ENCODE assay signal across 8 cellular contexts in the genomic region with DNA sequence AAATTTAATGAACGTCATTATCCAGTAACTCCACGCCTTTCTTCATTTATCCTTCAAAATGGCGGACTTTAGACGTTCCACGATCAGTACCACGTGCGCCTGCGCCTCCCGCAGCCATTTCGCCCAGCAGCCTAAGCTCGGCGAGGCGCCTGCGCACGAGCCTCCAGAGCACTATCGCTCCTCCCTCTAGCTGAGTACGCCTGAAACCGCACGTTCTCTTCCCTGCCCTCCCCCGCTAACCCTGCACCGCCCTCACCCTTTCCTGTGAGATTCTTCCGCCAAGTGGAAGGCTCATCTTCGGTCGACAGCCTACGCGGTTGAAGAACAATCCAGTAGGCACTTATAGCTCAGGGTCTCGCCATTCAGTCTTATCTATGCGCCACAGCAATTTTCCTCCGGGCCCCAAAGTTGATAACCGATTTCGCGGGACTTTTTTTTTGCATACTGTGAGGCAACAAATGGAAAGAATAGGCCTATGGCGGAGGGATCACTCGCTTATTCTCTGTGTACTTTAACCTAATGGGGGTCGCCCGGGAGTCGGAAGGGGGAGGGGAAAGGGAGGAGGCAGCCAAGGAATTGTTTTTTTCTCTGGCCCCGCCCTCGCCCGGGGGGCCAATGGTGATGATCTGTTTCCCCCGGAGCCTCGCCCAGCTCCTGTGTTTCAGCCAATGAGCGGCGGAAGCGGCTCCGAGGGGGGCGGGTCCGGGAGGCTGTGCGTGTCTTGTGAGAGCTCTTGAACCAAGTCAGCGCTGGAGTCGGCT. TPM values are rescaled to one million over a fixed set of nuclear protein-coding genes. Genes with fewer than 3 reads are reported as not detected.
A peak's percentile ranks its signal among the peaks of the same experiment; 100 is the strongest.
DNase-seq lines count a peak whose midpoint lies in the region; ATAC-seq and TF ChIP-seq lines count a peak whose summit lies in the region.

A gene with protein sequence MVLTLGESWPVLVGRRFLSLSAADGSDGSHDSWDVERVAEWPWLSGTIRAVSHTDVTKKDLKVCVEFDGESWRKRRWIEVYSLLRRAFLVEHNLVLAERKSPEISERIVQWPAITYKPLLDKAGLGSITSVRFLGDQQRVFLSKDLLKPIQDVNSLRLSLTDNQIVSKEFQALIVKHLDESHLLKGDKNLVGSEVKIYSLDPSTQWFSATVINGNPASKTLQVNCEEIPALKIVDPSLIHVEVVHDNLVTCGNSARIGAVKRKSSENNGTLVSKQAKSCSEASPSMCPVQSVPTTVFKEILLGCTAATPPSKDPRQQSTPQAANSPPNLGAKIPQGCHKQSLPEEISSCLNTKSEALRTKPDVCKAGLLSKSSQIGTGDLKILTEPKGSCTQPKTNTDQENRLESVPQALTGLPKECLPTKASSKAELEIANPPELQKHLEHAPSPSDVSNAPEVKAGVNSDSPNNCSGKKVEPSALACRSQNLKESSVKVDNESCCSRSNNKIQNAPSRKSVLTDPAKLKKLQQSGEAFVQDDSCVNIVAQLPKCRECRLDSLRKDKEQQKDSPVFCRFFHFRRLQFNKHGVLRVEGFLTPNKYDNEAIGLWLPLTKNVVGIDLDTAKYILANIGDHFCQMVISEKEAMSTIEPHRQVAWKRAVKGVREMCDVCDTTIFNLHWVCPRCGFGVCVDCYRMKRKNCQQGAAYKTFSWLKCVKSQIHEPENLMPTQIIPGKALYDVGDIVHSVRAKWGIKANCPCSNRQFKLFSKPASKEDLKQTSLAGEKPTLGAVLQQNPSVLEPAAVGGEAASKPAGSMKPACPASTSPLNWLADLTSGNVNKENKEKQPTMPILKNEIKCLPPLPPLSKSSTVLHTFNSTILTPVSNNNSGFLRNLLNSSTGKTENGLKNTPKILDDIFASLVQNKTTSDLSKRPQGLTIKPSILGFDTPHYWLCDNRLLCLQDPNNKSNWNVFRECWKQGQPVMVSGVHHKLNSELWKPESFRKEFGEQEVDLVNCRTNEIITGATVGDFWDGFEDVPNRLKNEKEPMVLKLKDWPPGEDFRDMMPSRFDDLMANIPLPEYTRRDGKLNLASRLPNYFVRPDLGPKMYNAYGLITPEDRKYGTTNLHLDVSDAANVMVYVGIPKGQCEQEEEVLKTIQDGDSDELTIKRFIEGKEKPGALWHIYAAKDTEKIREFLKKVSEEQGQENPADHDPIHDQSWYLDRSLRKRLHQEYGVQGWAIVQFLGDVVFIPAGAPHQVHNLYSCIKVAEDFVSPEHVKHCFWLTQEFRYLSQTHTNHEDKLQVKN (N-terminal part only) (plus strand): TSS at position 741 of the 761 bp plus-strand sequence. CDS start 677 bp downstream, outside the sequence.

- DNase-seq in GM06990 (ENCODE audit: extremely low read depth, insufficient read length) (peak; percentile 99), NCI-H1105 treated with DMSO at 0.1 percent for 48 hours (lab: John Stamatoyannopoulos, UW) (peak; percentile 97), SKM-1 treated with dmso at 0.1 percent for 144 hours (lab: John Stamatoyannopoulos, UW; ENCODE audit: unreplicated experiment) (peak; percentile 99), germinal center (ENCODE audit: low spot score) (peak; percentile 95)
- DNase-seq in activated naive CD4-positive, alpha-beta T cell treated with anti-CD3 and anti-CD28 coated beads, Interleukin-2, amount 50 U/mL, for 72 hours (ENCODE audit: low spot score in 2 of 2): peak; percentile 98 to 99

- H3K36me3 ChIP-seq in GM06990 (ENCODE audit: control insufficient read depth, insufficient read depth, low read length) (no peaks in the 10 kb centered on the region; the same call in none of the 2 replicates), neutrophil (no peaks in the 10 kb centered on the region)

- peak within 1 kb of the TSS; percentile 95 to 97 for H3K27ac Mint-ChIP-seq in activated naive CD4-positive, alpha-beta T cell treated with anti-CD3 and anti-CD28 coated beads, Interleukin-2, amount 50 U/mL, for 72 hours

- peaks cover 10 to 24% of the 10 kb centered on the region in 2 donors for H3K9me3 Mint-ChIP-seq in activated naive CD4-positive, alpha-beta T cell treated with anti-CD3 and anti-CD28 coated beads, Interleukin-2, amount 50 U/mL, for 72 hours

- ATAC-seq in HG02678 (IDR thresholded peaks at IDR 0.05; ENCODE audit: unreplicated experiment): peak; percentile 82
- peak; percentile 84 to 88 for ATAC-seq in activated naive CD4-positive, alpha-beta T cell treated with anti-CD3 and anti-CD28 coated beads, Interleukin-2, amount 50 U/mL, for 72 hours

- H3K9me3 ChIP-seq in neutrophil: peaks cover 18% of the 10 kb centered on the region

- peaks cover 25 to 40% of the 10 kb centered on the region in 2 experiments for H3K4me1 ChIP-seq in neutrophil (ENCODE audit: control insufficient read depth in 1 of 2, insufficient read depth in 1 of 2, low read depth in 1 of 2, low read length in 1 of 2)

- H3K4me3 ChIP-seq in GM06990 (replicated peaks; ENCODE audit: low read depth, low read length) (peak within 1 kb of the TSS; percentile 88), neutrophil (ENCODE audit: low read depth in 1 of 2, low read length in 1 of 2) (peak within 1 kb of the TSS; percentile 82 to 89)

- H3K36me3 Mint-ChIP-seq in activated naive CD4-positive, alpha-beta T cell treated with anti-CD3 and anti-CD28 coated beads, Interleukin-2, amount 50 U/mL, for 72 hours: peaks cover 34 to 46% of the 10 kb centered on the region in 2 donors

- TF ChIP-seq CTCF in GM06990 (IDR thresholded peaks at IDR 0.05; ENCODE audit: insufficient read depth, low read length, poor library complexity, severe bottlenecking) (no peak), neutrophil (IDR thresholded peaks at IDR 0.05) (peak; percentile 24), subcutaneous adipose tissue (IDR thresholded peaks at IDR 0.05; ENCODE audit: low read depth) (no peak)

- peak within 1 kb of the TSS; percentile 99 for H3K27ac ChIP-seq in neutrophil

- H3K27me3 ChIP-seq in GM06990 (replicated peaks; ENCODE audit: control insufficient read depth, insufficient read depth, low read length) (no peaks in the 10 kb centered on the region), neutrophil (no peaks in the 10 kb centered on the region)

RNA-seq across cellular contexts. Expression of the gene that starts here (rescaled TPM):
- total RNA-seq in activated naive CD4-positive, alpha-beta T cell treated with anti-CD3 and anti-CD28 coated beads, Interleukin-2, amount 50 U/mL, for 72 hours: 100 to 1,000 TPM in 1 of 2 donors, 10 to 100 TPM in 1; 67.1 to 108 TPM
- total RNA-seq in subcutaneous adipose tissue: 10 to 100 TPM; 45.7 to 57.7 (median 51.5) TPM

Comparison
In these comparisons a context has a peak if more than half of its experiments do, and no peak if none do; other contexts are left out.
1. Peak in every context shown above with its lines: DNase-seq, ATAC-seq, H3K4me3 ChIP-seq and H3K27ac ChIP-seq.